Comparison of ENCODE assay signal across 8 cellular contexts in genomic region chr5:13917061-13917460, GRCh38. TPM values are rescaled to one million over a fixed set of nuclear protein-coding genes. Genes with fewer than 3 reads are reported as not detected.
"Had no signal": no experiment of that assay in that cellular context is flagged by ENCODE, and none has a peak within 500 bp of the region (broad histone marks: within the 10 kb centered on the region; RNA-seq: fewer than 3 reads in every experiment).

No MANE protein-coding gene starts in this region.

- ATAC-seq: GM23338, K562 had no signal

- H2AFZ ChIP-seq: GM23338 had no signal

- DNase-seq: H9, HCEC 1CT, IMR-90, KG1 had no signal

- FAIRE-seq: H1, HTR-8/SVneo had no signal

- H3K4me2 ChIP-seq: GM23338 had no signal

- H3K9me3 Mint-ChIP-seq: GM23338, H9 had no signal

- H3K4me3 ChIP-seq: GM23338, K562 had no signal

- H3K27ac Mint-ChIP-seq: GM23338, H9 had no signal

RNA-seq across cellular contexts. Expression of gene DNAH5, which starts 27.4 kb away (rescaled TPM):
- total RNA-seq: K562 had no signal
